20 cellular contexts compared by ENCODE assay signal in genomic region chr17:75881678-75882454, GRCh38. TPM values are rescaled to one million over a fixed set of nuclear protein-coding genes. Genes with fewer than 3 reads are reported as not detected.
DNase-seq lines count a peak whose midpoint lies in the region; ATAC-seq and TF ChIP-seq lines count a peak whose summit lies in the region.
"Had no signal": no experiment of that assay in that cellular context is flagged by ENCODE, and none has a peak within 500 bp of the region (broad histone marks: within the 10 kb centered on the region; RNA-seq: fewer than 3 reads in every experiment).

No MANE protein-coding gene starts in this region.

- no TSS peak for BruUV-seq in OCI-LY7 (replicated peaks; lab: Mats Ljungman, UMichigan)

- H3F3A ChIP-seq in neural progenitor cell (ENCODE audit: low read depth), result peaks cover 19% of the 10 kb centered on the region

- H3K9me3 ChIP-seq in CD8-positive, alpha-beta memory T cell (ENCODE audit: low read length), result no peaks in the 10 kb centered on the region
- H3K9me3 ChIP-seq in neural progenitor cell (ENCODE audit: low read depth) (no peaks in the 10 kb centered on the region), OCI-LY7 (ENCODE audit: low read length) (no peaks in the 10 kb centered on the region)
- H3K9me3 ChIP-seq: Peyer's patch had no signal

- DNase-seq in activated CD4-positive, alpha-beta memory T cell treated with anti-CD3 and anti-CD28 coated beads, Interleukin-2, amount 10 ng/mL, durations not matched to agents 7 days and 5 days, result no peak
- no peak for DNase-seq in activated CD4-positive, alpha-beta memory T cell treated with anti-CD3 and anti-CD28 coated beads for 36 hours
- peak in 1 of 5 donors; percentile 40 for DNase-seq in CD8-positive, alpha-beta memory T cell
- peak in 2 of 34 experiments; percentile 19 to 38 for DNase-seq in T-cell
- DNase-seq in neural progenitor cell (ENCODE audit: low spot score), result no peak
- no peak for DNase-seq in OCI-LY7 (ENCODE audit: low spot score)
- DNase-seq in stimulated activated naive CD8-positive, alpha-beta T cell treated with anti-CD3 and anti-CD28 coated beads, Interleukin-15, amount 100 ng/mL, for 72 hours, result no peak
- DNase-seq: CD4-positive, CD25-positive, alpha-beta regulatory T cell; DMS 273 treated with DMSO at 0.1 percent for 48 hours; GOT3; HFFc6; KG1; NCI-H1105; NCI-H1930; NCI-H2171; NCI-H774; Peyer's patch; SHP77 treated with DMSO at 0.1 percent for 48 hours had no signal

- no peaks in the 10 kb centered on the region for H4K20me1 ChIP-seq in neural progenitor cell (ENCODE audit: low read depth)
- H4K20me1 ChIP-seq in OCI-LY7 (ENCODE audit: insufficient read depth, low read length), result no peaks in the 10 kb centered on the region

- no peaks in the 10 kb centered on the region for H3K27me3 ChIP-seq in CD8-positive, alpha-beta memory T cell (ENCODE audit: insufficient read depth, low read length, poor library complexity, severe bottlenecking)
- H3K27me3 ChIP-seq in neural progenitor cell, result peaks cover 41% of the 10 kb centered on the region
- H3K27me3 ChIP-seq: Peyer's patch had no signal

- no peaks in the 10 kb centered on the region for H3K36me3 ChIP-seq in CD8-positive, alpha-beta memory T cell (ENCODE audit: insufficient read depth, low read length)
- H3K36me3 ChIP-seq in neural progenitor cell (no peaks in the 10 kb centered on the region), OCI-LY7 (ENCODE audit: insufficient read depth, low read length) (no peaks in the 10 kb centered on the region)
- H3K36me3 ChIP-seq: Peyer's patch had no signal

- no peak overlapping the region for H3K4me3 ChIP-seq in CD8-positive, alpha-beta memory T cell (ENCODE audit: low read length)
- H3K4me3 ChIP-seq in neural progenitor cell (no peak overlapping the region), OCI-LY7 (ENCODE audit: low read depth, low read length, poor library complexity, severe bottlenecking) (no peak overlapping the region)
- H3K4me3 ChIP-seq: Peyer's patch had no signal

- H3K9me2 ChIP-seq in OCI-LY7 (ENCODE audit: insufficient read depth, low read length), result no peaks in the 10 kb centered on the region

- ATAC-seq in T-cell (replicated peaks in 1 of 4) (no peak), HG02623 (IDR thresholded peaks at IDR 0.05; ENCODE audit: unreplicated experiment) (no peak)
- no peak for ATAC-seq in stimulated activated naive CD8-positive, alpha-beta T cell treated with anti-CD3 and anti-CD28 coated beads, Interleukin-15, amount 100 ng/mL, for 72 hours

- H3K4me1 Mint-ChIP-seq in activated CD4-positive, alpha-beta memory T cell treated with anti-CD3 and anti-CD28 coated beads, Interleukin-2, amount 10 ng/mL, durations not matched to agents 7 days and 5 days, result peaks cover 29% of the 10 kb centered on the region
- peaks cover 14% of the 10 kb centered on the region for H3K4me1 Mint-ChIP-seq in activated CD4-positive, alpha-beta memory T cell treated with anti-CD3 and anti-CD28 coated beads for 36 hours (ENCODE audit: low read depth)
- peaks cover 16 to 26% (median 20%) of the 10 kb centered on the region in 3 donors for H3K4me1 Mint-ChIP-seq in CD8-positive, alpha-beta memory T cell
- H3K4me1 Mint-ChIP-seq in T-cell, result peaks cover 12 to 26% (median 17%) of the 10 kb centered on the region in 3 donors
- H3K4me1 Mint-ChIP-seq in neural progenitor cell, result peaks cover 10% of the 10 kb centered on the region
- H3K4me1 Mint-ChIP-seq in stimulated activated naive CD8-positive, alpha-beta T cell treated with anti-CD3 and anti-CD28 coated beads, Interleukin-15, amount 100 ng/mL, for 72 hours, result peaks cover 29% of the 10 kb centered on the region

- no peak overlapping the region for H3K4me3 Mint-ChIP-seq in activated CD4-positive, alpha-beta memory T cell treated with anti-CD3 and anti-CD28 coated beads, Interleukin-2, amount 10 ng/mL, durations not matched to agents 7 days and 5 days
- no peak overlapping the region for H3K4me3 Mint-ChIP-seq in activated CD4-positive, alpha-beta memory T cell treated with anti-CD3 and anti-CD28 coated beads for 36 hours
- H3K4me3 Mint-ChIP-seq in CD8-positive, alpha-beta memory T cell, result peak overlapping the region in 4 of 7 donors; percentile 34 to 59 (median 54)
- H3K4me3 Mint-ChIP-seq in T-cell, result peak overlapping the region in 1 of 3 donors; percentile 7
- peak overlapping the region; percentile 27 for H3K4me3 Mint-ChIP-seq in neural progenitor cell
- peak overlapping the region in 1 of 2 donors; percentile 39 for H3K4me3 Mint-ChIP-seq in stimulated activated naive CD8-positive, alpha-beta T cell treated with anti-CD3 and anti-CD28 coated beads, Interleukin-15, amount 100 ng/mL, for 72 hours
- H3K4me3 Mint-ChIP-seq: HFFc6 had no signal

- peaks cover 7% of the 10 kb centered on the region for H3K36me3 Mint-ChIP-seq in activated CD4-positive, alpha-beta memory T cell treated with anti-CD3 and anti-CD28 coated beads, Interleukin-2, amount 10 ng/mL, durations not matched to agents 7 days and 5 days (ENCODE audit: low read depth)
- H3K36me3 Mint-ChIP-seq in activated CD4-positive, alpha-beta memory T cell treated with anti-CD3 and anti-CD28 coated beads for 36 hours, result peaks cover 3% of the 10 kb centered on the region
- no peaks in the 10 kb centered on the region for H3K36me3 Mint-ChIP-seq in CD8-positive, alpha-beta memory T cell
- H3K36me3 Mint-ChIP-seq in T-cell (no peaks in the 10 kb centered on the region), neural progenitor cell (no peaks in the 10 kb centered on the region)
- H3K36me3 Mint-ChIP-seq: CD4-positive, CD25-positive, alpha-beta regulatory T cell had no signal

- H3K79me2 ChIP-seq in neural progenitor cell (ENCODE audit: low read depth) (no peaks in the 10 kb centered on the region), OCI-LY7 (ENCODE audit: insufficient read depth, low read depth, low read length) (no peaks in the 10 kb centered on the region)

- CTCF ChIA-PET in activated CD4-positive, alpha-beta memory T cell treated with anti-CD3 and anti-CD28 coated beads, Interleukin-2, amount 10 ng/mL, durations not matched to agents 7 days and 5 days (lab: Charles Lee), result interaction anchor here (0.5 to 2.8 kb wide), 4 partner anchors 9 to 119 kb away, joined by 3 to 18 read pairs (median 4); partner anchors contain the start of genes CDK3 and TRIM65
- CTCF ChIA-PET in activated CD4-positive, alpha-beta memory T cell treated with anti-CD3 and anti-CD28 coated beads for 36 hours (lab: Charles Lee), result interaction anchor here (0.6 to 1.7 kb wide), 3 partner anchors 21 to 33 kb away, joined by 3 to 6 read pairs (median 4); no protein-coding TSS in a partner anchor
- CTCF ChIA-PET in CD8-positive, alpha-beta memory T cell (lab: Charles Lee), result interaction anchor here (1.0 to 1.5 kb wide), 2 partner anchors 15 to 27 kb away, joined by 3 to 9 read pairs; partner anchors contain the start of genes TRIM65 and WBP2
- CTCF ChIA-PET in T-cell (lab: Charles Lee) (interaction anchor here in 1 of 2 donors (0.7 to 1.3 kb wide), 4 partner anchors 14 to 59 kb away, joined by 3 to 6 read pairs (median 4); partner anchors contain the start of genes FBF1 and WBP2), OCI-LY7 (lab: Charles Lee; ENCODE audit: unreplicated experiment) (no interaction called here)

- TF ChIP-seq CTCF in neural progenitor cell (IDR thresholded peaks at IDR 0.05), result no peak
- no peak for TF ChIP-seq CTCF in OCI-LY7 (conservative IDR thresholded peaks at IDR 0.05; ENCODE audit: low read length)

- H3K4me2 ChIP-seq in neural progenitor cell (no peak overlapping the region), OCI-LY7 (ENCODE audit: low read length) (no peak overlapping the region)

- H3K9ac ChIP-seq in neural progenitor cell, result no peak overlapping the region

- H3K27ac ChIP-seq in CD8-positive, alpha-beta memory T cell (ENCODE audit: low read depth, low read length), result no peak overlapping the region
- H3K27ac ChIP-seq in neural progenitor cell, result no peak overlapping the region
- H3K27ac ChIP-seq in OCI-LY7 (ENCODE audit: low read depth, low read length, poor library complexity, severe bottlenecking), result no peak overlapping the region
- H3K27ac ChIP-seq: HL-60, Peyer's patch had no signal

- H3K9me3 Mint-ChIP-seq in activated CD4-positive, alpha-beta memory T cell treated with anti-CD3 and anti-CD28 coated beads, Interleukin-2, amount 10 ng/mL, durations not matched to agents 7 days and 5 days, result no peaks in the 10 kb centered on the region
- no peaks in the 10 kb centered on the region for H3K9me3 Mint-ChIP-seq in activated CD4-positive, alpha-beta memory T cell treated with anti-CD3 and anti-CD28 coated beads for 36 hours
- no peaks in the 10 kb centered on the region for H3K9me3 Mint-ChIP-seq in CD8-positive, alpha-beta memory T cell
- H3K9me3 Mint-ChIP-seq in T-cell, result no peaks in the 10 kb centered on the region
- H3K9me3 Mint-ChIP-seq in neural progenitor cell, result no peaks in the 10 kb centered on the region
- H3K9me3 Mint-ChIP-seq in stimulated activated naive CD8-positive, alpha-beta T cell treated with anti-CD3 and anti-CD28 coated beads, Interleukin-15, amount 100 ng/mL, for 72 hours, result no peaks in the 10 kb centered on the region
- H3K9me3 Mint-ChIP-seq: CD4-positive, CD25-positive, alpha-beta regulatory T cell; HFFc6 had no signal

- POLR2A ChIA-PET in activated CD4-positive, alpha-beta memory T cell treated with anti-CD3 and anti-CD28 coated beads, Interleukin-2, amount 10 ng/mL, durations not matched to agents 7 days and 5 days (lab: Charles Lee), result interaction anchor here (1.5 to 9.2 kb wide), 3 partner anchors 14 to 26 kb away, joined by 7 to 151 read pairs (median 9); partner anchors contain the start of genes TRIM65 and WBP2
- POLR2A ChIA-PET in activated CD4-positive, alpha-beta memory T cell treated with anti-CD3 and anti-CD28 coated beads for 36 hours (lab: Charles Lee), result no interaction called here
- POLR2A ChIA-PET in CD8-positive, alpha-beta memory T cell (lab: Charles Lee), result interaction anchor here (0.9 kb wide), 1 partner anchor 15 kb away, joined by 6 read pairs; the partner anchor contains the start of gene TRIM65
- POLR2A ChIA-PET in T-cell (lab: Charles Lee), result no interaction called here
- POLR2A ChIA-PET in OCI-LY7 (lab: Charles Lee), result interaction anchor here (0.6 to 0.7 kb wide), 3 partner anchors 43 to 84 kb away, joined by 3 to 6 read pairs (median 3); no protein-coding TSS in a partner anchor

- H3K27ac Mint-ChIP-seq in activated CD4-positive, alpha-beta memory T cell treated with anti-CD3 and anti-CD28 coated beads, Interleukin-2, amount 10 ng/mL, durations not matched to agents 7 days and 5 days, result peak overlapping the region; percentile 2
- H3K27ac Mint-ChIP-seq in activated CD4-positive, alpha-beta memory T cell treated with anti-CD3 and anti-CD28 coated beads for 36 hours, result no peak overlapping the region
- H3K27ac Mint-ChIP-seq in CD8-positive, alpha-beta memory T cell, result peak overlapping the region in 5 of 8 donors; percentile 22 to 85 (median 74)
- H3K27ac Mint-ChIP-seq in T-cell (peak overlapping the region; percentile 27 to 74), neural progenitor cell (no peak overlapping the region)
- peak overlapping the region in 1 of 2 donors; percentile 20 for H3K27ac Mint-ChIP-seq in stimulated activated naive CD8-positive, alpha-beta T cell treated with anti-CD3 and anti-CD28 coated beads, Interleukin-15, amount 100 ng/mL, for 72 hours
- H3K27ac Mint-ChIP-seq: HFFc6 had no signal

- H2AFZ ChIP-seq in neural progenitor cell (replicated peaks) (no peak overlapping the region), OCI-LY7 (ENCODE audit: low read length) (no peak overlapping the region)

- intact Hi-C loops in activated CD4-positive, alpha-beta memory T cell treated with anti-CD3 and anti-CD28 coated beads for 36 hours (cut with micrococcal nuclease), result no loop called here
- intact Hi-C loops in OCI-LY7 (cut with micrococcal nuclease; ENCODE audit: unreplicated experiment), result no loop called here

- peaks cover 15% of the 10 kb centered on the region for H3K4me1 ChIP-seq in CD8-positive, alpha-beta memory T cell (ENCODE audit: insufficient read depth, low read length)
- H3K4me1 ChIP-seq in neural progenitor cell, result no peaks in the 10 kb centered on the region
- H3K4me1 ChIP-seq in OCI-LY7 (ENCODE audit: insufficient read depth, low read length, poor library complexity, severe bottlenecking), result peaks cover 12% of the 10 kb centered on the region

- H3K27me3 Mint-ChIP-seq in activated CD4-positive, alpha-beta memory T cell treated with anti-CD3 and anti-CD28 coated beads, Interleukin-2, amount 10 ng/mL, durations not matched to agents 7 days and 5 days, result peaks cover 14% of the 10 kb centered on the region
- no peaks in the 10 kb centered on the region for H3K27me3 Mint-ChIP-seq in activated CD4-positive, alpha-beta memory T cell treated with anti-CD3 and anti-CD28 coated beads for 36 hours
- peaks cover 0 to 5% of the 10 kb centered on the region in 2 donors for H3K27me3 Mint-ChIP-seq in CD8-positive, alpha-beta memory T cell
- H3K27me3 Mint-ChIP-seq in T-cell, result peaks cover 0 to 4% of the 10 kb centered on the region in 2 donors
- peaks cover 38% of the 10 kb centered on the region for H3K27me3 Mint-ChIP-seq in neural progenitor cell (ENCODE audit: insufficient read depth, low read depth)
- peaks cover 9% of the 10 kb centered on the region for H3K27me3 Mint-ChIP-seq in stimulated activated naive CD8-positive, alpha-beta T cell treated with anti-CD3 and anti-CD28 coated beads, Interleukin-15, amount 100 ng/mL, for 72 hours

RNA-seq across cellular contexts. Expression of gene TRIM47, which starts 3.5 kb away (rescaled TPM):
- total RNA-seq in activated CD4-positive, alpha-beta memory T cell treated with anti-CD3 and anti-CD28 coated beads, Interleukin-2, amount 10 ng/mL, durations not matched to agents 7 days and 5 days, result 10 to 100 TPM; 31.9 to 33.8 TPM
- total RNA-seq in activated CD4-positive, alpha-beta memory T cell treated with anti-CD3 and anti-CD28 coated beads for 36 hours, result 10 to 100 TPM; 18.5 to 19.5 TPM
- 10 to 100 TPM; 12.6 to 14.1 TPM for total RNA-seq in CD8-positive, alpha-beta memory T cell
- polyA plus RNA-seq in CD8-positive, alpha-beta memory T cell, result 17.6 TPM
- total RNA-seq in T-cell (10 to 100 TPM in 3 of 5 donors, 1 to 10 TPM in 2; 2.6 to 24.6 (median 18.3) TPM), neural progenitor cell (ENCODE audit: low replicate concordance) (0.90 and 1.3 TPM in 2 replicates), OCI-LY7 (2022) (21.6 and 25.9 TPM in 2 replicates)
- 32.7 and 41.9 TPM in 2 replicates for total RNA-seq in OCI-LY7 (2014; rRNA removed; shearing (Covaris generic))

RNA-seq across cellular contexts. Expression of gene TRIM65, which starts 14.9 kb away (rescaled TPM):
- 10 to 100 TPM; 24.9 to 26.1 TPM for total RNA-seq in activated CD4-positive, alpha-beta memory T cell treated with anti-CD3 and anti-CD28 coated beads, Interleukin-2, amount 10 ng/mL, durations not matched to agents 7 days and 5 days
- 10 to 100 TPM; 27.5 to 28.2 TPM for total RNA-seq in activated CD4-positive, alpha-beta memory T cell treated with anti-CD3 and anti-CD28 coated beads for 36 hours
- 10 to 100 TPM; 34.9 to 35.4 TPM for total RNA-seq in CD8-positive, alpha-beta memory T cell
- polyA plus RNA-seq in CD8-positive, alpha-beta memory T cell, result 28.1 TPM
- total RNA-seq in T-cell (10 to 100 TPM; 22.1 to 52.2 (median 45.9) TPM), neural progenitor cell (ENCODE audit: low replicate concordance) (17.2 and 36.3 TPM in 2 replicates), OCI-LY7 (2022) (60.4 and 62.9 TPM in 2 replicates)
- total RNA-seq in OCI-LY7 (2014; rRNA removed; shearing (Covaris generic)), result 45.0 and 54.2 TPM in 2 replicates

RNA-seq across cellular contexts. Expression of gene MRPL38, which starts 22.8 kb away (rescaled TPM):
- total RNA-seq in activated CD4-positive, alpha-beta memory T cell treated with anti-CD3 and anti-CD28 coated beads, Interleukin-2, amount 10 ng/mL, durations not matched to agents 7 days and 5 days, result 10 to 100 TPM; 79.9 to 85.0 TPM
- 100 to 1,000 TPM; 108 TPM for total RNA-seq in activated CD4-positive, alpha-beta memory T cell treated with anti-CD3 and anti-CD28 coated beads for 36 hours
- total RNA-seq in CD8-positive, alpha-beta memory T cell, result 100 to 1,000 TPM; 171 to 180 TPM
- 73.1 TPM for polyA plus RNA-seq in CD8-positive, alpha-beta memory T cell
- total RNA-seq in T-cell (100 to 1,000 TPM; 116 to 170 (median 144) TPM), neural progenitor cell (ENCODE audit: low replicate concordance) (26.8 and 57.4 TPM in 2 replicates), OCI-LY7 (2022) (175 and 198 TPM in 2 replicates)
- 91.9 and 112 TPM in 2 replicates for total RNA-seq in OCI-LY7 (2014; rRNA removed; shearing (Covaris generic))

RNA-seq across cellular contexts. Expression of gene WBP2, which starts 26.7 kb away (rescaled TPM):
- total RNA-seq in activated CD4-positive, alpha-beta memory T cell treated with anti-CD3 and anti-CD28 coated beads, Interleukin-2, amount 10 ng/mL, durations not matched to agents 7 days and 5 days, result 100 to 1,000 TPM; 107 to 114 TPM
- total RNA-seq in activated CD4-positive, alpha-beta memory T cell treated with anti-CD3 and anti-CD28 coated beads for 36 hours, result 10 to 100 TPM; 79.1 to 80.6 TPM
- 10 to 100 TPM; 47.5 to 53.2 TPM for total RNA-seq in CD8-positive, alpha-beta memory T cell
- 129 TPM for polyA plus RNA-seq in CD8-positive, alpha-beta memory T cell
- total RNA-seq in T-cell (100 to 1,000 TPM in 3 of 5 donors, 10 to 100 TPM in 2; 91.4 to 158 (median 138) TPM), neural progenitor cell (ENCODE audit: low replicate concordance) (20.9 and 23.8 TPM in 2 replicates), OCI-LY7 (2022) (117 and 123 TPM in 2 replicates)
- total RNA-seq in OCI-LY7 (2014; rRNA removed; shearing (Covaris generic)), result 24.1 and 29.9 TPM in 2 replicates

RNA-seq across cellular contexts. Expression of gene UNC13D, which starts 37.7 kb away (rescaled TPM):
- total RNA-seq in activated CD4-positive, alpha-beta memory T cell treated with anti-CD3 and anti-CD28 coated beads, Interleukin-2, amount 10 ng/mL, durations not matched to agents 7 days and 5 days, result 100 to 1,000 TPM; 179 to 190 TPM
- 100 to 1,000 TPM; 135 to 139 TPM for total RNA-seq in activated CD4-positive, alpha-beta memory T cell treated with anti-CD3 and anti-CD28 coated beads for 36 hours
- 100 to 1,000 TPM; 143 to 154 TPM for total RNA-seq in CD8-positive, alpha-beta memory T cell
- 90.3 TPM for polyA plus RNA-seq in CD8-positive, alpha-beta memory T cell
- total RNA-seq in T-cell, result 100 to 1,000 TPM; 148 to 191 (median 180) TPM
- 0.09 and 0.96 TPM in 2 replicates for total RNA-seq in neural progenitor cell (ENCODE audit: low replicate concordance)
- total RNA-seq in OCI-LY7 (2014; rRNA removed; shearing (Covaris generic)), result 7.1 and 8.0 TPM in 2 replicates
- total RNA-seq in OCI-LY7 (2022), result 12.2 and 17.8 TPM in 2 replicates

Comparison
In these comparisons a context has a peak if more than half of its experiments do, and no peak if none do; other contexts are left out.
1. H3K27ac Mint-ChIP-seq: peak in activated CD4-positive, alpha-beta memory T cell treated with anti-CD3 and anti-CD28 coated beads, Interleukin-2, amount 10 ng/mL, durations not matched to agents 7 days and 5 days (single experiment), CD8-positive, alpha-beta memory T cell (5 of 8) and T-cell (2 of 2); none in activated CD4-positive, alpha-beta memory T cell treated with anti-CD3 and anti-CD28 coated beads for 36 hours (single experiment) and neural progenitor cell (single experiment).
2. POLR2A ChIA-PET loops: an anchor here in activated CD4-positive, alpha-beta memory T cell treated with anti-CD3 and anti-CD28 coated beads, Interleukin-2, amount 10 ng/mL, durations not matched to agents 7 days and 5 days (1.5 to 9.2 kb wide), CD8-positive, alpha-beta memory T cell (0.9 kb wide) and OCI-LY7 (0.6 to 0.7 kb wide); none called in activated CD4-positive, alpha-beta memory T cell treated with anti-CD3 and anti-CD28 coated beads for 36 hours and T-cell.
3. H3K4me3 Mint-ChIP-seq: peak in CD8-positive, alpha-beta memory T cell (4 of 7) and neural progenitor cell (single experiment); none in activated CD4-positive, alpha-beta memory T cell treated with anti-CD3 and anti-CD28 coated beads, Interleukin-2, amount 10 ng/mL, durations not matched to agents 7 days and 5 days (single experiment) and activated CD4-positive, alpha-beta memory T cell treated with anti-CD3 and anti-CD28 coated beads for 36 hours (single experiment).